8 cellular contexts compared by ENCODE assay signal in the genomic region with DNA sequence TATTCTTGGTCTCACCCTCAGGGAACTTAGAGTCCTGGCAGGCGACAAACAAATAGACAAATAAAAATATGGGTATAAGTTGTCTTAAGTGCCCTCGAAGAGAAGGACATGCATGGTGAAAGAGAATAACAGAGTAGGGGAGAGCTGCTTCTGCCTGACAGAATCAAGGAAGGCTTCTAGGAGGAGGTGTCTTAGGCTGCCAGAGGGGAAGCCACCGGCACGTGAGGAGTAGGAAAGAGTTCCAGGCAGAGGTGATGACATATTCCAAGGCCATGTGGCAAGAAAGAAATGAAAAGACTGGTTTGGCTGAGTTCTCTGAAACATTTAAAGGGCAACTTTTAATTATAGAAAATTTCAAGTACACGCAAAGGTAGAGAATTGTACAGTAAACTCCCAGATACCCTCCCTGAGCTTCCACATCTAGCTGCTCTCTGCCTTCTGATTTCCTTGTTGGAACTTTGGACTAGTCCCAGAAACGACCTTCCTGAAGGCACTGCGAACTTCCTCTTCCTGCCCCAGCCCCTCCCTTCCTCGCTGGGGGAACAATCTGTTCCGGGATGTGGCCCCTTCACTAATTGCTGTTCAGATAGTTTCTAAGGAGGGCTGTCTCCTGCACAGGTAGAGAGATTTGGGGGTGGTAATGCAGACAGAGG.
DNase-seq lines count a peak whose midpoint lies in the region; ATAC-seq lines count a peak whose summit lies in the region.

No MANE protein-coding gene starts in this region.

- intact Hi-C loops in posterior vena cava (cut with DNase I), result loop anchor here (5.0 kb wide), 2 partner anchors 262 to 602 kb away; a partner anchor contains a TSS

- DNase-seq in GF-D8 (lab: John Stamatoyannopoulos, UW) (peak; percentile 62), RPMI7951 (ENCODE audit: low read depth) (peak; percentile 24), posterior vena cava (ENCODE audit: low spot score) (peak; percentile 65), NCI-H2107 (lab: John Stamatoyannopoulos, UW) (no peak), ACHN (no peak)

- ATAC-seq in esophagus mucosa, result peak; percentile 35
- no peak for ATAC-seq in GM18907 (IDR thresholded peaks at IDR 0.05; ENCODE audit: unreplicated experiment)
- no peak for ATAC-seq in HG02840 (IDR thresholded peaks at IDR 0.05; ENCODE audit: low FRiP score, unreplicated experiment)

- in situ Hi-C loops in ACHN (cut with HindIII; ENCODE audit: low pct_ligation_motif_present, low pct_unique_long_range_greater_than_20kb, low sequenced_read_pairs), result no loop called here

Comparison
In these comparisons a context has a peak if more than half of its experiments do, and no peak if none do; other contexts are left out.
1. DNase-seq: peak in GF-D8 (single experiment), RPMI7951 (single experiment) and posterior vena cava (single experiment); none in NCI-H2107 (single experiment) and ACHN (single experiment).